ENCODE assay signal across 8 cellular contexts in genomic region chr9:97598461-97599288, GRCh38. TPM values are rescaled to one million over a fixed set of nuclear protein-coding genes. Genes with fewer than 3 reads are reported as not detected.
A peak's percentile ranks its signal among the peaks of the same experiment; 100 is the strongest.
DNase-seq lines count a peak whose midpoint lies in the region; ATAC-seq and TF ChIP-seq lines count a peak whose summit lies in the region.

No MANE protein-coding gene starts in this region.

- TF ChIP-seq CTCF in Panc1 (IDR thresholded peaks at IDR 0.05) (peak; percentile 87), fibroblast of lung (conservative IDR thresholded peaks at IDR 0.05 in 1 of 2, IDR thresholded peaks at IDR 0.05 in 1 of 2; ENCODE audit: low read depth in 1 of 2, low read length in 2 of 2) (peak; percentile 96), neural crest cell (conservative IDR thresholded peaks at IDR 0.05) (peak; percentile 87), stomach (IDR thresholded peaks at IDR 0.05) (peak in 5 of 7 experiments; percentile 68 to 82 (median 80))

- CTCF ChIA-PET in Panc1 (lab: Charles Lee) = interaction anchor here (0.5 to 2.0 kb wide), 8 partner anchors 17 to 211 kb away, joined by 3 to 18 read pairs (median 4); partner anchors contain the start of gene TDRD7

- no peak for TF ChIP-seq POLR2A in stomach (IDR thresholded peaks at IDR 0.05)

- H3K36me3 Mint-ChIP-seq in activated T-cell treated with anti-CD3 and anti-CD28 coated beads, Interleukin-2, amount 50 U/mL, for 4 hours (ENCODE audit: insufficient read depth) = peaks cover 24% of the 10 kb centered on the region
- peaks cover 2% of the 10 kb centered on the region for H3K36me3 Mint-ChIP-seq in neural crest cell (ENCODE audit: low read depth)

- H3K27me3 Mint-ChIP-seq in activated T-cell treated with anti-CD3 and anti-CD28 coated beads, Interleukin-2, amount 50 U/mL, for 4 hours (ENCODE audit: low read depth) = no peaks in the 10 kb centered on the region
- peaks cover 2% of the 10 kb centered on the region for H3K27me3 Mint-ChIP-seq in neural crest cell (ENCODE audit: low read depth)

- H3K4me2 ChIP-seq in Karpas-422 (ENCODE audit: low read depth, low read length, poor library complexity, severe bottlenecking) (peak overlapping the region; percentile 16), fibroblast of lung (ENCODE audit: extremely low read depth, insufficient read depth, low read length) (no peak overlapping the region)

- no peaks in the 10 kb centered on the region for H3K9me3 Mint-ChIP-seq in activated T-cell treated with anti-CD3 and anti-CD28 coated beads, Interleukin-2, amount 50 U/mL, for 4 hours
- H3K9me3 Mint-ChIP-seq in neural crest cell = no peaks in the 10 kb centered on the region

- in situ Hi-C loops in Panc1 (cut with HindIII; ENCODE audit: low pct_unique_long_range_greater_than_20kb, low sequenced_read_pairs) = no loop called here

- H3K4me3 ChIP-seq in Karpas-422 (ENCODE audit: low read length) (no peak overlapping the region), Panc1 (ENCODE audit: low read depth in 2 of 2, low read length in 2 of 2) (no peak overlapping the region), fibroblast of lung (replicated peaks in 1 of 4; ENCODE audit: control extremely low read depth in 1 of 4, insufficient read depth in 1 of 4, low read depth in 3 of 4, low read length in 4 of 4) (no peak overlapping the region), stomach (no peak overlapping the region)

- H3K79me2 ChIP-seq in Karpas-422 (ENCODE audit: low read length) (no peaks in the 10 kb centered on the region), fibroblast of lung (ENCODE audit: control insufficient read depth, insufficient read depth, low read length) (no peaks in the 10 kb centered on the region)

- H3K4me1 ChIP-seq in Karpas-422 (ENCODE audit: low read length) (peaks cover 10% of the 10 kb centered on the region), Panc1 (ENCODE audit: control insufficient read depth, insufficient read depth, low read length) (no peaks in the 10 kb centered on the region), fibroblast of lung (ENCODE audit: control insufficient read depth, extremely low read depth, insufficient read depth, low read length) (no peaks in the 10 kb centered on the region), stomach (peaks cover 5 to 36% (median 20%) of the 10 kb centered on the region in 4 donors)

- peaks cover 6% of the 10 kb centered on the region for H3K4me1 Mint-ChIP-seq in activated T-cell treated with anti-CD3 and anti-CD28 coated beads, Interleukin-2, amount 50 U/mL, for 4 hours (ENCODE audit: low read depth)
- H3K4me1 Mint-ChIP-seq in neural crest cell = peaks cover 4% of the 10 kb centered on the region

- no peaks in the 10 kb centered on the region for H3K27me3 ChIP-seq in Karpas-422 (ENCODE audit: low read length)
- H3K27me3 ChIP-seq in Panc1 (ENCODE audit: control insufficient read depth, insufficient read depth, low read length) = no peaks in the 10 kb centered on the region
- H3K27me3 ChIP-seq in fibroblast of lung (ENCODE audit: control insufficient read depth, insufficient read depth, low read length) = no peaks in the 10 kb centered on the region
- no peaks in the 10 kb centered on the region for H3K27me3 ChIP-seq in stomach

- intact Hi-C loops in Panc1 (cut with micrococcal nuclease; ENCODE audit: unreplicated experiment) (loop anchor here (2.0 kb wide), 1 partner anchor 130 kb away; no protein-coding TSS in a partner anchor), stomach (cut with DNase I; ENCODE audit: low total_unique reads) (no loop called here)

- no peaks in the 10 kb centered on the region for H4K20me1 ChIP-seq in Karpas-422 (ENCODE audit: insufficient read depth, low read depth, low read length)
- H4K20me1 ChIP-seq in fibroblast of lung (ENCODE audit: control insufficient read depth, extremely low read depth, insufficient read depth, low read length) = no peaks in the 10 kb centered on the region

- H3K4me3 Mint-ChIP-seq in activated T-cell treated with anti-CD3 and anti-CD28 coated beads, Interleukin-2, amount 50 U/mL, for 4 hours = no peak overlapping the region
- peak overlapping the region; percentile 32 for H3K4me3 Mint-ChIP-seq in neural crest cell

- BruUV-seq in Panc1 (replicated peaks; lab: Mats Ljungman, UMichigan) = no TSS peak

- no peaks in the 10 kb centered on the region for H3K9me3 ChIP-seq in Karpas-422 (ENCODE audit: low read length)
- H3K9me3 ChIP-seq in Panc1 (ENCODE audit: control insufficient read depth, insufficient read depth, low read depth, low read length) = no peaks in the 10 kb centered on the region
- H3K9me3 ChIP-seq in fibroblast of lung (ENCODE audit: control insufficient read depth, insufficient read depth, low read depth, low read length) = no peaks in the 10 kb centered on the region
- no peaks in the 10 kb centered on the region for H3K9me3 ChIP-seq in stomach

- no peak overlapping the region for H3K27ac Mint-ChIP-seq in neural crest cell (ENCODE audit: unreplicated experiment)

- no peak for TF ChIP-seq EP300 in stomach (IDR thresholded peaks at IDR 0.05)

- H3K9ac ChIP-seq in Karpas-422 (ENCODE audit: low read length) (no peak overlapping the region), fibroblast of lung (ENCODE audit: insufficient read depth, low read length) (no peak overlapping the region)

- H3K36me3 ChIP-seq in Karpas-422 (ENCODE audit: insufficient read depth, low read length) (peaks cover 21% of the 10 kb centered on the region; the same call in 1 of the 2 replicates), Panc1 (ENCODE audit: control insufficient read depth, insufficient read depth, low read length) (no peaks in the 10 kb centered on the region), fibroblast of lung (ENCODE audit: control insufficient read depth, insufficient read depth, low read length) (peaks cover 4% of the 10 kb centered on the region), stomach (peaks cover 27 to 54% (median 49%) of the 10 kb centered on the region in 4 donors)

- no peaks in the 10 kb centered on the region for H3K9me2 ChIP-seq in Karpas-422 (replicated peaks; ENCODE audit: insufficient read depth, low read length)

- DNase-seq in EL (peak; percentile 78), Karpas-422 (peak; percentile 92), Panc1 (ENCODE audit: low read depth, low spot score) (peak; percentile 50), fibroblast of lung (ENCODE audit: low read depth in 2 of 2) (peak; percentile 70 to 84), neural crest cell (ENCODE audit: low read depth, low spot score) (peak; percentile 69), stomach (peak; percentile 82)
- peak; percentile 55 for DNase-seq in activated T-cell treated with anti-CD3 and anti-CD28 coated beads, Interleukin-2, amount 50 U/mL, for 4 hours

- POLR2A ChIA-PET in Panc1 (lab: Charles Lee) = interaction anchor here (0.5 kb wide), 1 partner anchor 384 kb away, joined by 4 read pairs; no protein-coding TSS in a partner anchor

- 19 to 32% (median 20%) methylated on average over 11 of the region's 11 CpGs for WGBS in stomach, 5 donors

- no peak overlapping the region for H3K27ac ChIP-seq in Karpas-422 (ENCODE audit: low read length)
- H3K27ac ChIP-seq in Panc1 (ENCODE audit: low read length) = no peak overlapping the region
- H3K27ac ChIP-seq in fibroblast of lung (ENCODE audit: insufficient read depth, low read length) = no peak overlapping the region
- no peak overlapping the region for H3K27ac ChIP-seq in stomach

- peak; percentile 88 for ATAC-seq in GM21786 (IDR thresholded peaks at IDR 0.05; ENCODE audit: unreplicated experiment)
- peak; percentile 94 for ATAC-seq in Panc1
- ATAC-seq in activated T-cell treated with anti-CD3 and anti-CD28 coated beads, Interleukin-2, amount 50 U/mL, for 4 hours = peak; percentile 84 to 90

- H2AFZ ChIP-seq in Karpas-422 (ENCODE audit: low read length) (no peak overlapping the region), fibroblast of lung (ENCODE audit: low read length) (no peak overlapping the region)

RNA-seq across cellular contexts. Expression of gene TSTD2, which starts 34.5 kb away (rescaled TPM):
- total RNA-seq in Karpas-422 (2014; rRNA removed; shearing (Covaris generic); ENCODE audit: low replicate concordance) = 23.8 and 29.2 TPM in 2 replicates
- total RNA-seq in Panc1 (2021; ENCODE audit: unreplicated experiment) = 10.1 TPM
- 6.8 TPM for polyA plus RNA-seq in Panc1 (2012; ENCODE audit: insufficient read length)
- total RNA-seq in activated T-cell treated with anti-CD3 and anti-CD28 coated beads, Interleukin-2, amount 50 U/mL, for 4 hours = 10 to 100 TPM; 12.8 to 15.1 (median 14.7) TPM
- total RNA-seq in fibroblast of lung = 19.8 and 20.1 TPM in 2 replicates
- 12.2 and 15.9 TPM in 2 replicates for polyA plus RNA-seq in fibroblast of lung
- 5.5 and 8.0 TPM in 2 replicates for polyA plus RNA-seq in fibroblast of lung (2012)
- polyA minus RNA-seq in fibroblast of lung (ENCODE audit: low replicate concordance) = 9.0 and 9.1 TPM in 2 replicates
- total RNA-seq in neural crest cell = 24.4 and 29.4 TPM in 2 replicates
- 10 to 100 TPM in 4 of 5 donors, 1 to 10 TPM in 1; 2.3 to 29.9 (median 25.0) TPM for total RNA-seq in stomach
- polyA plus RNA-seq in stomach = 1 to 10 TPM; 8.3 to 9.5 (median 9.0) TPM

RNA-seq across cellular contexts. Expression of gene NCBP1, which starts 34.9 kb away (rescaled TPM):
- 27.2 and 41.9 TPM in 2 replicates for total RNA-seq in Karpas-422 (2014; rRNA removed; shearing (Covaris generic); ENCODE audit: low replicate concordance)
- total RNA-seq in Panc1 (2021; ENCODE audit: unreplicated experiment) (30.1 TPM), fibroblast of lung (36.5 and 42.9 TPM in 2 replicates), neural crest cell (51.4 and 52.2 TPM in 2 replicates), stomach (10 to 100 TPM; 15.6 to 90.4 (median 37.5) TPM)
- 21.2 TPM for polyA plus RNA-seq in Panc1 (2012; ENCODE audit: insufficient read length)
- 10 to 100 TPM; 48.1 to 50.9 (median 48.1) TPM for total RNA-seq in activated T-cell treated with anti-CD3 and anti-CD28 coated beads, Interleukin-2, amount 50 U/mL, for 4 hours
- polyA plus RNA-seq in fibroblast of lung (27.1 and 27.9 TPM in 2 replicates), stomach (1 to 10 TPM; 5.5 to 6.7 (median 6.3) TPM)
- polyA plus RNA-seq in fibroblast of lung (2012) = 25.6 and 29.3 TPM in 2 replicates
- polyA minus RNA-seq in fibroblast of lung (ENCODE audit: low replicate concordance) = 8.1 and 10.2 TPM in 2 replicates
